ENCODE assay signal across 22 cellular contexts in the genomic region with DNA sequence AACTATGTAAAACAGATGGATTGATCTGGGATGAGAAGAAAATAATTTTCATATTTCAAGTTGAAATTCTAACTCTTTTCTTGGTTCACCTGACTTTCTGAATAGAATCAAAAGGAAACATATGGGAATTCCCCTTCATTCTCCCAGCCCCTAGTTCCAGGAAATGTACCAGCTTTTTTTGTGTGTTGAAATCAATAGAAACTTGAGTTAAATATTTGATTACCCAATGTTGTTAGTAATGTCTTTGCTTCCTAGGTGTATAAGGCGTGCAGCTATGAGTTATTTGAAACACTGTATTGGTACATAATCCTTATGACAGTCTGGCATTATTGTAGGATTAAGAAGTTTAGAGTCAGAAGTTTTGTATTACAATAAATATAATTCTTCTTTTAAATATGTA. TPM values are rescaled to one million over a fixed set of nuclear protein-coding genes. Genes with fewer than 3 reads are reported as not detected.
DNase-seq lines count a peak whose midpoint lies in the region; ATAC-seq, FAIRE-seq and TF ChIP-seq lines count a peak whose summit lies in the region.
"Had no signal": no experiment of that assay in that cellular context is flagged by ENCODE, and none has a peak within 500 bp of the region (broad histone marks: within the 10 kb centered on the region; RNA-seq: fewer than 3 reads in every experiment).

No MANE protein-coding gene starts in this region.

- no peaks in the 10 kb centered on the region for H3K9me3 ChIP-seq in breast epithelium
- no peaks in the 10 kb centered on the region for H3K9me3 ChIP-seq in liver (ENCODE audit: control insufficient read depth in 4 of 4, low read length in 3 of 4)
- H3K9me3 ChIP-seq in upper lobe of right lung = no peaks in the 10 kb centered on the region
- H3K9me3 ChIP-seq: esophagus muscularis mucosa, uterus had no signal

- intact Hi-C loops in MCF 10A (cut with micrococcal nuclease) = loop anchor here (2.0 kb wide), 1 partner anchor 63 kb away; a partner anchor contains a TSS
- intact Hi-C loops in breast epithelium (cut with DNase I; ENCODE audit: low total_unique reads) = no loop called here
- intact Hi-C loops in upper lobe of right lung (cut with DNase I) = no loop called here

- H3K9me3 Mint-ChIP-seq in MCF 10A (ENCODE audit: unreplicated experiment) = no peaks in the 10 kb centered on the region
- H3K9me3 Mint-ChIP-seq: dendritic cell treated with granulocyte-macrophage colony-stimulating factor and Interleukin-4, amounts not matched to agents 40 ng/mL and 50 ng/mL, for 4 days had no signal

- no peak overlapping the region for H3K27ac ChIP-seq in breast epithelium
- H3K27ac ChIP-seq in liver (ENCODE audit: low read depth in 1 of 2, low read length in 2 of 2) = peak overlapping the region; percentile 96 to 99
- H3K27ac ChIP-seq in upper lobe of right lung = no peak overlapping the region
- H3K27ac ChIP-seq: C4-2B, esophagus muscularis mucosa, SK-N-MC, uterus had no signal

- CTCF ChIA-PET in MCF 10A (lab: Yijun Ruan, JAX) = interaction anchor here (1.1 kb wide), 1 partner anchor 28 kb away, joined by 4 read pairs; no protein-coding TSS in a partner anchor

- TF ChIP-seq POLR2A in breast epithelium (IDR thresholded peaks at IDR 0.05) (no peak), erythroblast (IDR thresholded peaks at IDR 0.05; ENCODE audit: low read length) (no peak)

- POLR2A ChIA-PET in MCF 10A (lab: Yijun Ruan, JAX) = interaction anchor here (0.6 to 6.0 kb wide), 12 partner anchors 10 to 223 kb away, joined by 3 to 52 read pairs (median 4); a partner anchor contains a TSS

- 19% methylated on average over 1 of the region's 1 CpG for WGBS in liver

- H3K4me3 ChIP-seq in breast epithelium = no peak overlapping the region
- H3K4me3 ChIP-seq in bronchial epithelial cell (ENCODE audit: low read depth, low read length) = no peak overlapping the region
- no peak overlapping the region for H3K4me3 ChIP-seq in liver (ENCODE audit: low read depth in 1 of 3, low read length in 3 of 3)
- no peak overlapping the region for H3K4me3 ChIP-seq in upper lobe of right lung
- H3K4me3 ChIP-seq: esophagus muscularis mucosa, K562, SK-N-MC, uterus had no signal

- H3K27me3 ChIP-seq in breast epithelium (no peaks in the 10 kb centered on the region), bronchial epithelial cell (ENCODE audit: control insufficient read depth, insufficient read depth, low read length) (no peaks in the 10 kb centered on the region), liver (ENCODE audit: control insufficient read depth in 4 of 4, insufficient read depth in 4 of 4, low read length in 3 of 4) (no peaks in the 10 kb centered on the region), upper lobe of right lung (no peaks in the 10 kb centered on the region)
- H3K27me3 ChIP-seq: esophagus muscularis mucosa, uterus had no signal

- ATAC-seq in upper lobe of right lung = peak; percentile 38
- ATAC-seq: K562, PC-3 had no signal

- peak; percentile 81 for DNase-seq in MCF 10A (ENCODE audit: unreplicated experiment)
- DNase-seq in breast epithelium (ENCODE audit: low spot score in 2 of 2) = no peak
- peak; percentile 91 for DNase-seq in bronchial epithelial cell (ENCODE audit: low read depth)
- DNase-seq in upper lobe of right lung = no peak
- no peak for DNase-seq in medulla oblongata (ENCODE audit: extremely low spot score)
- DNase-seq in erythroblast (lab: John Stamatoyannopoulos, UW) = no peak
- no peak for DNase-seq in GDM1 (lab: John Stamatoyannopoulos, UW)
- DNase-seq: activated CD8-positive, alpha-beta memory T cell treated with anti-CD3 and anti-CD28 coated beads, Interleukin-2, amount 50 U/mL, for 4 hours; DMS153; immature natural killer cell; NCI-H1092 treated with DMSO at 0.1 percent for 48 hours; NCI-H748 treated with DMSO at 0.1 percent for 48 hours; PC-3; retina; stimulated activated naive CD4-positive, alpha-beta T cell treated with Interleukin-2 at 50 U/mL for 16 hours; uterus had no signal

- peak overlapping the region; percentile 86 for H3K27ac Mint-ChIP-seq in MCF 10A (ENCODE audit: low read depth, unreplicated experiment)
- H3K27ac Mint-ChIP-seq: dendritic cell treated with granulocyte-macrophage colony-stimulating factor and Interleukin-4, amounts not matched to agents 40 ng/mL and 50 ng/mL, for 4 days; immature natural killer cell had no signal

- no peaks in the 10 kb centered on the region for H3K36me3 ChIP-seq in breast epithelium
- H3K36me3 ChIP-seq in bronchial epithelial cell (ENCODE audit: control insufficient read depth, insufficient read depth, low read length) = no peaks in the 10 kb centered on the region
- H3K36me3 ChIP-seq in liver (ENCODE audit: control insufficient read depth in 4 of 4, insufficient read depth in 3 of 4, low read depth in 1 of 4, low read length in 3 of 4) = no peaks in the 10 kb centered on the region
- no peaks in the 10 kb centered on the region for H3K36me3 ChIP-seq in upper lobe of right lung
- H3K36me3 ChIP-seq: esophagus muscularis mucosa, uterus had no signal

- TF ChIP-seq CTCF in MCF 10A (IDR thresholded peaks at IDR 0.05; ENCODE audit: unreplicated experiment) (no peak), breast epithelium (IDR thresholded peaks at IDR 0.05) (no peak), bronchial epithelial cell (IDR thresholded peaks at IDR 0.05; ENCODE audit: insufficient read depth, low read length, severe bottlenecking) (no peak), liver (IDR thresholded peaks at IDR 0.05; ENCODE audit: low read depth, low read length, missing input control) (no peak), upper lobe of right lung (IDR thresholded peaks at IDR 0.05) (no peak)

- H3K4me3 Mint-ChIP-seq in MCF 10A (ENCODE audit: unreplicated experiment) = no peak overlapping the region
- H3K4me3 Mint-ChIP-seq: dendritic cell treated with granulocyte-macrophage colony-stimulating factor and Interleukin-4, amounts not matched to agents 40 ng/mL and 50 ng/mL, for 4 days; immature natural killer cell had no signal

- no peak overlapping the region for H3K9ac ChIP-seq in liver (ENCODE audit: low read depth in 1 of 2, low read length in 2 of 2)

- FAIRE-seq in bronchial epithelial cell (lab: Jason Lieb, UNC) = no peak
- FAIRE-seq: K562 had no signal

- H3K4me1 ChIP-seq in breast epithelium (no peaks in the 10 kb centered on the region), liver (ENCODE audit: control insufficient read depth in 4 of 4, insufficient read depth in 4 of 4, low read length in 3 of 4) (peaks cover 3 to 25% (median 10%) of the 10 kb centered on the region in 4 donors), upper lobe of right lung (peaks cover 12% of the 10 kb centered on the region)
- H3K4me1 ChIP-seq: uterus had no signal

- peaks cover 39% of the 10 kb centered on the region for H3K4me1 Mint-ChIP-seq in MCF 10A (ENCODE audit: insufficient read depth, unreplicated experiment)

- no peaks in the 10 kb centered on the region for H3K36me3 Mint-ChIP-seq in MCF 10A (ENCODE audit: insufficient read depth, unreplicated experiment)

- BruUV-seq in MCF 10A (replicated peaks; lab: Mats Ljungman, UMichigan) = no TSS peak

- no peaks in the 10 kb centered on the region for H3K27me3 Mint-ChIP-seq in MCF 10A (ENCODE audit: insufficient read depth, unreplicated experiment)
- H3K27me3 Mint-ChIP-seq: dendritic cell treated with granulocyte-macrophage colony-stimulating factor and Interleukin-4, amounts not matched to agents 40 ng/mL and 50 ng/mL, for 4 days had no signal

- no peak for TF ChIP-seq RAD21 in liver (IDR thresholded peaks at IDR 0.05)

TF ChIP-seq in liver, 16 proteins besides CTCF, POLR2A, EP300 and RAD21 (continues in another document):
- TF ChIP-seq NR2F2 (IDR thresholded peaks at IDR 0.05) (no peak), EGR1 (IDR thresholded peaks at IDR 0.05; ENCODE audit: low read depth in 2 of 2) (peak in 1 of 2 donors; percentile 64), JUND (IDR thresholded peaks at IDR 0.05) (peak; percentile 44 to 62), GABPA (IDR thresholded peaks at IDR 0.05 in 1 of 2, conservative IDR thresholded peaks at IDR 0.05 in 1 of 2) (no peak), FOXA1 (IDR thresholded peaks at IDR 0.05) (no peak), HNF4G (IDR thresholded peaks at IDR 0.05) (no peak), HNF4A (conservative IDR thresholded peaks at IDR 0.05) (peak; percentile 48 to 63), FOXA2 (IDR thresholded peaks at IDR 0.05) (peak; percentile 14), SP1 (IDR thresholded peaks at IDR 0.05) (peak; percentile 51), TAF1 (conservative IDR thresholded peaks at IDR 0.05) (no peak)
- TF ChIP-seq, protein P1, sequence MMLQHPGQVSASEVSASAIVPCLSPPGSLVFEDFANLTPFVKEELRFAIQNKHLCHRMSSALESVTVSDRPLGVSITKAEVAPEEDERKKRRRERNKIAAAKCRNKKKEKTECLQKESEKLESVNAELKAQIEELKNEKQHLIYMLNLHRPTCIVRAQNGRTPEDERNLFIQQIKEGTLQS (IDR thresholded peaks at IDR 0.05) = no peak
- TF ChIP-seq, protein P2, sequence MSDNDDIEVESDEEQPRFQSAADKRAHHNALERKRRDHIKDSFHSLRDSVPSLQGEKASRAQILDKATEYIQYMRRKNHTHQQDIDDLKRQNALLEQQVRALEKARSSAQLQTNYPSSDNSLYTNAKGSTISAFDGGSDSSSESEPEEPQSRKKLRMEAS (IDR thresholded peaks at IDR 0.05) = peak; percentile 57
- TF ChIP-seq, protein P3, sequence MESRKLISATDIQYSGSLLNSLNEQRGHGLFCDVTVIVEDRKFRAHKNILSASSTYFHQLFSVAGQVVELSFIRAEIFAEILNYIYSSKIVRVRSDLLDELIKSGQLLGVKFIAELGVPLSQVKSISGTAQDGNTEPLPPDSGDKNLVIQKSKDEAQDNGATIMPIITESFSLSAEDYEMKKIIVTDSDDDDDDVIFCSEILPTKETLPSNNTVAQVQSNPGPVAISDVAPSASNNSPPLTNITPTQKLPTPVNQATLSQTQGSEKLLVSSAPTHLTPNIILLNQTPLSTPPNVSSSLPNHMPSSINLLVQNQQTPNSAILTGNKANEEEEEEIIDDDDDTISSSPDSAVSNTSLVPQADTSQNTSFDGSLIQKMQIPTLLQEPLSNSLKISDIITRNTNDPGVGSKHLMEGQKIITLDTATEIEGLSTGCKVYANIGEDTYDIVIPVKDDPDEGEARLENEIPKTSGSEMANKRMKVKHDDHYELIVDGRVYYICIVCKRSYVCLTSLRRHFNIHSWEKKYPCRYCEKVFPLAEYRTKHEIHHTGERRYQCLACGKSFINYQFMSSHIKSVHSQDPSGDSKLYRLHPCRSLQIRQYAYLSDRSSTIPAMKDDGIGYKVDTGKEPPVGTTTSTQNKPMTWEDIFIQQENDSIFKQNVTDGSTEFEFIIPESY (IDR thresholded peaks at IDR 0.05) = peak; percentile 2

RNA-seq across cellular contexts. Expression of a gene that starts 21.5 kb away (rescaled TPM):
- not detected in 2 replicates for total RNA-seq in MCF 10A (2022)
- 1 to 10 TPM; 1.8 to 3.5 (median 2.9) TPM for total RNA-seq in breast epithelium
- 0.26 TPM in 1 of 2 replicates, not detected in the other for total RNA-seq in bronchial epithelial cell
- 10 to 100 TPM; 17.6 to 22.0 TPM for total RNA-seq in liver
- 1 to 10 TPM; 1.6 to 4.6 TPM for polyA plus RNA-seq in liver
- 14.0 TPM for total RNA-seq in upper lobe of right lung
- total RNA-seq: PC-3 had no signal

RNA-seq across cellular contexts. Expression of a gene that starts 22.4 kb away (rescaled TPM):
- total RNA-seq in MCF 10A (2022) = 3.5 and 5.4 TPM in 2 replicates
- 1 to 10 TPM in 2 of 3 donors, under 1 TPM in 1; 0.98 to 8.6 (median 2.6) TPM for total RNA-seq in breast epithelium
- 0.13 TPM in 1 of 2 replicates, not detected in the other for total RNA-seq in bronchial epithelial cell
- 100 to 1,000 TPM in 1 of 2 donors, 1 to 10 TPM in 1; 2.7 to 132 TPM for total RNA-seq in liver
- 10 to 100 TPM; 54.9 to 62.6 TPM for polyA plus RNA-seq in liver
- 10.1 TPM for total RNA-seq in upper lobe of right lung
- total RNA-seq: K562 had no signal
- polyA plus RNA-seq: K562 had no signal

Comparison
In these comparisons a context has a peak if more than half of its experiments do, and no peak if none do; other contexts are left out.
1. DNase-seq: peak in MCF 10A (single experiment) and bronchial epithelial cell (single experiment); none in breast epithelium (0 of 2), upper lobe of right lung (single experiment), medulla oblongata (single experiment), erythroblast (0 of 2) and GDM1 (single experiment).
2. H3K27ac ChIP-seq: peak in liver (2 of 2); none in breast epithelium (0 of 2) and upper lobe of right lung (single experiment).